1 cellular context compared by ENCODE assay signal in the genomic region with DNA sequence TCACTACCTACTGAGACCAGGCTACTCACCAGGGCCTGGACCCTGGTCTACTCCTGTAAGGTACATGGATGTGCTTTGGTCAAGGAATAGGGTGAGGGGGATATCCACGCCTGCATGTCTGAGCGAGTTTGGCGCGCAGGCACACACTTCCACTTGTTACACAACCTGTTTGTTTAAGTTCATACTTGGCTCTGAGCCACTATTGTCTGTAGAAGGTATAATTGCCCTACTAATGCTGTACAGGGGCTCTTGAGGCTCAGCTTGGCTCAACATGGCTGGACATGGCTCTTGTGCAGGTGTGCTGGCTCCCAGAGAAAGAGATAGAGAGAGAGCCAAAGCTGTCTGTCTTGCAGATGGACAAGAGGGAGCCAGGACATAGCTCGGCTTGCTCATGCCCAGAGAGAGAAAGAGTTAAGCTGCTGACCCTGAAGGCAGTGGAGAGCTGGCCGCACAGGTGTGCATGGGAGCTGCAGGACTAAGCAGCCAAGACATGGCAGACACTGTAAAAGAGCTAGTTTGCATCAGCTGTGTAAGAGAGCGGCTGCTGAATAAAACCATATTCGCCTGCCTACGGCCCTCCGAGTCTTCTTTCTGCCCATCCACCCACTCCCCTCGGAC.
TF ChIP-seq lines count a peak whose summit lies in the region.

No MANE protein-coding gene starts in this region.

TF ChIP-seq in H1, 55 proteins besides CTCF, POLR2A, EP300 and RAD21 (continued from another document):
- TF ChIP-seq SAP30 (IDR thresholded peaks at IDR 0.05; ENCODE audit: insufficient read depth, insufficient replicate concordance, low read length) (no peak), EZH2 (IDR thresholded peaks at IDR 0.05; ENCODE audit: low read depth, low read length, severe bottlenecking) (no peak), SIX5 (IDR thresholded peaks at IDR 0.05; ENCODE audit: low read depth, low read length) (no peak), KDM5A (IDR thresholded peaks at IDR 0.05; ENCODE audit: low read length) (no peak), SUZ12 (IDR thresholded peaks at IDR 0.05; ENCODE audit: low read length) (no peak), FOSL1 (IDR thresholded peaks at IDR 0.05; ENCODE audit: insufficient read depth, low read depth, low read length) (no peak), SP2 (IDR thresholded peaks at IDR 0.05; ENCODE audit: low read length) (no peak), NANOG (IDR thresholded peaks at IDR 0.05; ENCODE audit: insufficient read depth, low read depth, low read length, poor library complexity, severe bottlenecking) (no peak), CEBPB (IDR thresholded peaks at IDR 0.05; ENCODE audit: low read depth, low read length) (no peak), POLR2AphosphoS5 (IDR thresholded peaks at IDR 0.05; ENCODE audit: low read depth, low read length) (no peak)
- TF ChIP-seq, protein P1, sequence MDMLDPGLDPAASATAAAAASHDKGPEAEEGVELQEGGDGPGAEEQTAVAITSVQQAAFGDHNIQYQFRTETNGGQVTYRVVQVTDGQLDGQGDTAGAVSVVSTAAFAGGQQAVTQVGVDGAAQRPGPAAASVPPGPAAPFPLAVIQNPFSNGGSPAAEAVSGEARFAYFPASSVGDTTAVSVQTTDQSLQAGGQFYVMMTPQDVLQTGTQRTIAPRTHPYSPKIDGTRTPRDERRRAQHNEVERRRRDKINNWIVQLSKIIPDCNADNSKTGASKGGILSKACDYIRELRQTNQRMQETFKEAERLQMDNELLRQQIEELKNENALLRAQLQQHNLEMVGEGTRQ (IDR thresholded peaks at IDR 0.05; ENCODE audit: low read length): no peak
